In the genomic region with DNA sequence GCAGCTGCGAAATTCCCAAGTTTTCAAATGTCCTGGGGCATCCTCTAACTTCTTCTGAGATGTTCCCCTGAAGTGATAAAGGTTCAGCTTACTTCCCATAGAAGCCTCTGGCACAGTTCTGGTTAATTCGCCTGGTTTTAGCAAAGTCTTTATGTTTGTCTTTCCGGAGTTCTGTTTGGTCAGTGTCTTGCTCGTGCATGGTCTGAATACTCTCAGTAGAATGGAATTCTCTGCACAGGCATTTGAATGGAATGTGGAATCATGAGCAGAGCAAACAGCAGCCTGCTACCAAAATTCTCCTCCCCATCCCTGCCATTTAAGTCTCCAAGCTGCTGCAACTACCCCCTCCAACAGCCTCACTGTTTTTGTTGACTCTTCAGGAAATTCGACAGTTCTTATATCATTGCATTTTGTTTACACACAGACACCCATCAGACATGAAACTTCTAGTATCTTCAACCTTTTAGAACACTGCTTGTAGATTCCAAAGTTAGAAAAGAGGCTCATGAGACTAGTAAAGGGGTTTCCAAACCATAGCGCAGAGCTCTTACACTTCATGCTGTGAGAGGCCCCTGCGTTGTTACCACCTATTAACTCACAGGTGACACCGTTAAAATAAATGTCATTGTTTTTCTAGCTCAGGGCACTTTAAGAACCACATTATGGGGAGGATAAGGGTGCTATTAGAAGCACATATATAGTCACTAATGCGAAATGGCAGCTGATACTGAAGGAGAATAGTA, we compare ENCODE assay signal across 11 cellular contexts.
DNase-seq lines count a peak whose midpoint lies in the region; ATAC-seq and TF ChIP-seq lines count a peak whose summit lies in the region.
"Had no signal": no experiment of that assay in that cellular context is flagged by ENCODE, and none has a peak within 500 bp of the region (broad histone marks: within the 10 kb centered on the region; RNA-seq: fewer than 3 reads in every experiment).

No MANE protein-coding gene starts in this region.

- ATAC-seq in psoas muscle (no peak), GM18520 (IDR thresholded peaks at IDR 0.05; ENCODE audit: unreplicated experiment) (no peak)
- no peak for ATAC-seq in activated naive CD4-positive, alpha-beta T cell treated with anti-CD3 and anti-CD28 coated beads, Interleukin-2, amount 50 U/mL, for 72 hours

- H3K9me3 Mint-ChIP-seq in progenitor cell of endocrine pancreas (ENCODE audit: low read depth), result peaks cover 4% of the 10 kb centered on the region
- H3K9me3 Mint-ChIP-seq in activated naive CD4-positive, alpha-beta T cell treated with anti-CD3 and anti-CD28 coated beads, Interleukin-2, amount 50 U/mL, for 72 hours, result peaks cover 3 to 4% of the 10 kb centered on the region in 2 donors
- H3K9me3 Mint-ChIP-seq: stimulated activated naive CD8-positive, alpha-beta T cell treated with anti-CD3 and anti-CD28 coated beads, Interleukin-15, Interleukin-2, amounts not matched to agents 100 ng/mL and 50 ng/mL, for 24 hours had no signal

- H3K4me3 ChIP-seq in SJSA1 (no peak overlapping the region), psoas muscle (no peak overlapping the region)

- H3K4me1 ChIP-seq in SJSA1 (replicated peaks) (peaks cover 55% of the 10 kb centered on the region), psoas muscle (no peaks in the 10 kb centered on the region)

- H3K9me3 ChIP-seq in SJSA1 (replicated peaks) (no peaks in the 10 kb centered on the region), psoas muscle (no peaks in the 10 kb centered on the region)

- H3K27me3 Mint-ChIP-seq in progenitor cell of endocrine pancreas, result no peaks in the 10 kb centered on the region

- 61 to 69% (median 66%) methylated on average over 9 of the region's 9 CpGs for WGBS in psoas muscle, 3 donors

- H3K4me1 Mint-ChIP-seq in progenitor cell of endocrine pancreas (ENCODE audit: low read depth), result peaks cover 20% of the 10 kb centered on the region
- H3K4me1 Mint-ChIP-seq: activated naive CD8-positive, alpha-beta T cell treated with anti-CD3 and anti-CD28 coated beads for 36 hours had no signal

- no peak for TF ChIP-seq CTCF in progenitor cell of endocrine pancreas (IDR thresholded peaks at IDR 0.05; ENCODE audit: unreplicated experiment)
- no peak for TF ChIP-seq CTCF in psoas muscle (IDR thresholded peaks at IDR 0.05)

- H3K27ac Mint-ChIP-seq in progenitor cell of endocrine pancreas, result peak overlapping the region; percentile 97
- no peak overlapping the region for H3K27ac Mint-ChIP-seq in activated naive CD4-positive, alpha-beta T cell treated with anti-CD3 and anti-CD28 coated beads, Interleukin-2, amount 50 U/mL, for 72 hours
- H3K27ac Mint-ChIP-seq: activated naive CD8-positive, alpha-beta T cell treated with anti-CD3 and anti-CD28 coated beads for 36 hours; stimulated activated naive CD8-positive, alpha-beta T cell treated with anti-CD3 and anti-CD28 coated beads, Interleukin-15, Interleukin-2, amounts not matched to agents 100 ng/mL and 50 ng/mL, for 24 hours had no signal

- H3K36me3 ChIP-seq in SJSA1 (no peaks in the 10 kb centered on the region), psoas muscle (ENCODE audit: insufficient read depth in 1 of 2, low read depth in 1 of 2) (no peaks in the 10 kb centered on the region)

- no peaks in the 10 kb centered on the region for H3K27me3 ChIP-seq in SJSA1 (replicated peaks)
- no peaks in the 10 kb centered on the region for H3K27me3 ChIP-seq in psoas muscle (ENCODE audit: insufficient read depth in 3 of 3, low read length in 2 of 3)

- H3K27ac ChIP-seq in SJSA1 (peak overlapping the region; percentile 86), psoas muscle (no peak overlapping the region)

- intact Hi-C loops in psoas muscle (cut with DNase I), result no loop called here

- peak overlapping the region; percentile 3 for H3K4me3 Mint-ChIP-seq in progenitor cell of endocrine pancreas (ENCODE audit: low read depth)
- H3K4me3 Mint-ChIP-seq: activated naive CD8-positive, alpha-beta T cell treated with anti-CD3 and anti-CD28 coated beads for 36 hours; stimulated activated naive CD8-positive, alpha-beta T cell treated with anti-CD3 and anti-CD28 coated beads, Interleukin-15, Interleukin-2, amounts not matched to agents 100 ng/mL and 50 ng/mL, for 24 hours had no signal

- peaks cover 2% of the 10 kb centered on the region for H3K36me3 Mint-ChIP-seq in progenitor cell of endocrine pancreas (ENCODE audit: insufficient read depth)
- no peaks in the 10 kb centered on the region for H3K36me3 Mint-ChIP-seq in activated naive CD4-positive, alpha-beta T cell treated with anti-CD3 and anti-CD28 coated beads, Interleukin-2, amount 50 U/mL, for 72 hours
- H3K36me3 Mint-ChIP-seq: activated naive CD8-positive, alpha-beta T cell treated with anti-CD3 and anti-CD28 coated beads for 36 hours had no signal

- DNase-seq in ELR (ENCODE audit: low read depth) (peak; percentile 91), SJSA1 (ENCODE audit: low read depth in 1 of 2, low spot score in 2 of 2) (peak; percentile 80 to 86), foreskin melanocyte (peak; percentile 41), progenitor cell of endocrine pancreas (ENCODE audit: low spot score, unreplicated experiment) (no peak), psoas muscle (no peak)
- DNase-seq in stimulated activated CD8-positive, alpha-beta memory T cell treated with anti-CD3 and anti-CD28 coated beads, Interleukin-4, amount 100 ng/mL, for 48 hours, result no peak
- DNase-seq in activated naive CD4-positive, alpha-beta T cell treated with anti-CD3 and anti-CD28 coated beads, Interleukin-2, amount 50 U/mL, for 72 hours (ENCODE audit: low spot score in 2 of 2), result no peak
- DNase-seq: activated naive CD8-positive, alpha-beta T cell treated with anti-CD3 and anti-CD28 coated beads for 36 hours; NCI-H446 had no signal

Comparison
In these comparisons a context has a peak if more than half of its experiments do, and no peak if none do; other contexts are left out.
1. DNase-seq: peak in ELR (single experiment), SJSA1 (2 of 2) and foreskin melanocyte (single experiment); none in progenitor cell of endocrine pancreas (single experiment), stimulated activated CD8-positive, alpha-beta memory T cell treated with anti-CD3 and anti-CD28 coated beads, Interleukin-4, amount 100 ng/mL, for 48 hours (single experiment), psoas muscle (0 of 2) and activated naive CD4-positive, alpha-beta T cell treated with anti-CD3 and anti-CD28 coated beads, Interleukin-2, amount 50 U/mL, for 72 hours (0 of 2).